1 cellular context compared by ENCODE assay signal in genomic region chr7:99837649-99838361, GRCh38.
TF ChIP-seq lines count a peak whose summit lies in the region.

No MANE protein-coding gene starts in this region.

TF ChIP-seq in K562, 482 proteins besides CTCF, POLR2A, EP300 and RAD21 (continued from another document):
- peak; percentile 29; the same call in 1 of the 2 replicates for TF ChIP-seq DEAF1 (CRISPR knock-in tag; IDR thresholded peaks at IDR 0.05)
- peak in 1 of 2 experiments; percentile 46; a peak in 2 of 4 replicates for TF ChIP-seq FOXK2 (conservative IDR thresholded peaks at IDR 0.05 in 1 of 2, IDR thresholded peaks at IDR 0.05 in 1 of 2; ENCODE audit: low read depth in 2 of 2)
- no peak for TF ChIP-seq FOSL1 (tag; conservative IDR thresholded peaks at IDR 0.05)
- no peak for TF ChIP-seq MYBL2 (IDR thresholded peaks at IDR 0.05; ENCODE audit: low read depth)
- no peak for TF ChIP-seq MYBL2 (CRISPR knock-in tag; IDR thresholded peaks at IDR 0.05; ENCODE audit: borderline replicate concordance)
- no peak for TF ChIP-seq MITF (IDR thresholded peaks at IDR 0.05)
- TF ChIP-seq THRAP3 (IDR thresholded peaks at IDR 0.05; ENCODE audit: borderline replicate concordance): no peak
- TF ChIP-seq, protein P1, sequence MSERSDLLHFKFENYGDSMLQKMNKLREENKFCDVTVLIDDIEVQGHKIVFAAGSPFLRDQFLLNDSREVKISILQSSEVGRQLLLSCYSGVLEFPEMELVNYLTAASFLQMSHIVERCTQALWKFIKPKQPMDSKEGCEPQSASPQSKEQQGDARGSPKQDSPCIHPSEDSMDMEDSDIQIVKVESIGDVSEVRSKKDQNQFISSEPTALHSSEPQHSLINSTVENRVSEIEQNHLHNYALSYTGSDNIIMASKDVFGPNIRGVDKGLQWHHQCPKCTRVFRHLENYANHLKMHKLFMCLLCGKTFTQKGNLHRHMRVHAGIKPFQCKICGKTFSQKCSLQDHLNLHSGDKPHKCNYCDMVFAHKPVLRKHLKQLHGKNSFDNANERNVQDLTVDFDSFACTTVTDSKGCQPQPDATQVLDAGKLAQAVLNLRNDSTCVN (CRISPR knock-in tag; IDR thresholded peaks at IDR 0.05): no peak
- TF ChIP-seq ELF1 (tag; IDR thresholded peaks at IDR 0.05): peak; percentile 26; the same call in 1 of the 2 replicates
- TF ChIP-seq, protein P2, sequence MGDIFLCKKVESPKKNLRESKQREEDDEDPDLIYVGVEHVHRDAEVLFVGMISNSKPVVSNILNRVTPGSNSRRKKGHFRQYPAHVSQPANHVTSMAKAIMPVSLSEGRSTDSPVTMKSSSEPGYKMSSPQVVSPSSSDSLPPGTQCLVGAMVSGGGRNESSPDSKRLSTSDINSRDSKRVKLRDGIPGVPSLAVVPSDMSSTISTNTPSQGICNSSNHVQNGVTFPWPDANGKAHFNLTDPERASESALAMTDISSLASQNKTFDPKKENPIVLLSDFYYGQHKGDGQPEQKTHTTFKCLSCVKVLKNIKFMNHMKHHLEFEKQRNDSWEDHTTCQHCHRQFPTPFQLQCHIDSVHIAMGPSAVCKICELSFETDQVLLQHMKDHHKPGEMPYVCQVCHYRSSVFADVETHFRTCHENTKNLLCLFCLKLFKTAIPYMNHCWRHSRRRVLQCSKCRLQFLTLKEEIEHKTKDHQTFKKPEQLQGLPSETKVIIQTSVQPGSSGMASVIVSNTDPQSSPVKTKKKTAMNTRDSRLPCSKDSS (IDR thresholded peaks at IDR 0.05; ENCODE audit: low read depth, partially characterized antibody): no peak
- TF ChIP-seq LEF1 (IDR thresholded peaks at IDR 0.05): no peak
- TF ChIP-seq NR2C2 (CRISPR knock-in tag; IDR thresholded peaks at IDR 0.05): no peak
- TF ChIP-seq NR2C2 (tag; IDR thresholded peaks at IDR 0.05): no peak
- 0 out of 2 replicates have a peak, but pooled peaks have one; percentile 24 for TF ChIP-seq SMC3 (conservative IDR thresholded peaks at IDR 0.05; ENCODE audit: insufficient read depth, low read depth, low read length)
- TF ChIP-seq TEAD1 (CRISPR knock-in tag; IDR thresholded peaks at IDR 0.05): 0 out of 4 replicates have a peak, but pooled peaks of 1 of the 2 experiments have one; percentile 23
- no peak for TF ChIP-seq TOE1 (IDR thresholded peaks at IDR 0.05; ENCODE audit: borderline replicate concordance)
- TF ChIP-seq TOE1 (CRISPR knock-in tag; IDR thresholded peaks at IDR 0.05; ENCODE audit: borderline replicate concordance, low read depth): no peak
- no peak for TF ChIP-seq ZNF766 (CRISPR knock-in tag; conservative IDR thresholded peaks at IDR 0.05)
- no peak for TF ChIP-seq ZNF717 (CRISPR knock-in tag; IDR thresholded peaks at IDR 0.05)
- no peak for TF ChIP-seq HDAC1 (IDR thresholded peaks at IDR 0.05)
- no peak for TF ChIP-seq ZNF830 (CRISPR knock-in tag; IDR thresholded peaks at IDR 0.05)
- TF ChIP-seq NELFE (IDR thresholded peaks at IDR 0.05; ENCODE audit: insufficient read depth, insufficient read length): no peak
- 0 out of 2 replicates have a peak, but pooled peaks have one; percentile 31 for TF ChIP-seq ZNF592 (IDR thresholded peaks at IDR 0.05)
- no peak for TF ChIP-seq NFRKB (IDR thresholded peaks at IDR 0.05; ENCODE audit: low read depth)
- TF ChIP-seq, protein P3, sequence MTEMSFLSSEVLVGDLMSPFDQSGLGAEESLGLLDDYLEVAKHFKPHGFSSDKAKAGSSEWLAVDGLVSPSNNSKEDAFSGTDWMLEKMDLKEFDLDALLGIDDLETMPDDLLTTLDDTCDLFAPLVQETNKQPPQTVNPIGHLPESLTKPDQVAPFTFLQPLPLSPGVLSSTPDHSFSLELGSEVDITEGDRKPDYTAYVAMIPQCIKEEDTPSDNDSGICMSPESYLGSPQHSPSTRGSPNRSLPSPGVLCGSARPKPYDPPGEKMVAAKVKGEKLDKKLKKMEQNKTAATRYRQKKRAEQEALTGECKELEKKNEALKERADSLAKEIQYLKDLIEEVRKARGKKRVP (CRISPR knock-in tag; IDR thresholded peaks at IDR 0.05): 0 out of 2 replicates have a peak, but pooled peaks have one; percentile 26
- TF ChIP-seq VEZF1 (CRISPR knock-in tag; IDR thresholded peaks at IDR 0.05): no peak; the same call in 1 of the 2 replicates
- TF ChIP-seq EP400 (IDR thresholded peaks at IDR 0.05): peak; percentile 28; the same call in 1 of the 2 replicates
- TF ChIP-seq TBP (optimal IDR thresholded peaks at IDR 0.05; ENCODE audit: low read depth, low read length): no peak
- no peak for TF ChIP-seq ZNF507 (tag; conservative IDR thresholded peaks at IDR 0.05)
- 0 out of 2 replicates have a peak, but pooled peaks have one; percentile 44 for TF ChIP-seq ARID2 (IDR thresholded peaks at IDR 0.05)
- no peak for TF ChIP-seq ZNF445 (CRISPR knock-in tag; IDR thresholded peaks at IDR 0.05; ENCODE audit: low read depth)
- TF ChIP-seq, protein P4, sequence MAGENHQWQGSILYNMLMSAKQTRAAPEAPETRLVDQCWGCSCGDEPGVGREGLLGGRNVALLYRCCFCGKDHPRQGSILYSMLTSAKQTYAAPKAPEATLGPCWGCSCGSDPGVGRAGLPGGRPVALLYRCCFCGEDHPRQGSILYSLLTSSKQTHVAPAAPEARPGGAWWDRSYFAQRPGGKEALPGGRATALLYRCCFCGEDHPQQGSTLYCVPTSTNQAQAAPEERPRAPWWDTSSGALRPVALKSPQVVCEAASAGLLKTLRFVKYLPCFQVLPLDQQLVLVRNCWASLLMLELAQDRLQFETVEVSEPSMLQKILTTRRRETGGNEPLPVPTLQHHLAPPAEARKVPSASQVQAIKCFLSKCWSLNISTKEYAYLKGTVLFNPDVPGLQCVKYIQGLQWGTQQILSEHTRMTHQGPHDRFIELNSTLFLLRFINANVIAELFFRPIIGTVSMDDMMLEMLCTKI (IDR thresholded peaks at IDR 0.05; ENCODE audit: partially characterized antibody): no peak
